In genomic region chr4:16824278-16824806, GRCh38 we compare ENCODE assay signal across 16 cellular contexts.
DNase-seq lines count a peak whose midpoint lies in the region; FAIRE-seq and TF ChIP-seq lines count a peak whose summit lies in the region.
"Had no signal": no experiment of that assay in that cellular context is flagged by ENCODE, and none has a peak within 500 bp of the region (broad histone marks: within the 10 kb centered on the region; RNA-seq: fewer than 3 reads in every experiment).

No MANE protein-coding gene starts in this region.

- H3K36me3 Mint-ChIP-seq in astrocyte (ENCODE audit: low read depth, unreplicated experiment): no peaks in the 10 kb centered on the region
- H3K36me3 Mint-ChIP-seq: CD4-positive, alpha-beta memory T cell had no signal

- no peaks in the 10 kb centered on the region for H3K27me3 Mint-ChIP-seq in astrocyte (ENCODE audit: low read depth, unreplicated experiment)

- no peak overlapping the region for H4K91ac ChIP-seq in mesenchymal stem cell (ENCODE audit: low read length)

- H2AFZ ChIP-seq in GM23248 (no peak overlapping the region), astrocyte (ENCODE audit: low read depth, low read length) (no peak overlapping the region), hepatocyte (no peak overlapping the region), mesenchymal stem cell (ENCODE audit: low read depth, low read length) (no peak overlapping the region)

- POLR2A ChIA-PET in RWPE1 (lab: Yijun Ruan, JAX; ENCODE audit: low non-redundant PET): no interaction called here

- no peak overlapping the region for H2BK15ac ChIP-seq in mesenchymal stem cell (ENCODE audit: low read depth, poor library complexity, severe bottlenecking)

- H3K27ac Mint-ChIP-seq in astrocyte (ENCODE audit: unreplicated experiment): no peak overlapping the region
- H3K27ac Mint-ChIP-seq: CD4-positive, alpha-beta memory T cell had no signal

- H3K27ac ChIP-seq in GM23248 (no peak overlapping the region), astrocyte (ENCODE audit: low read depth, low read length) (no peak overlapping the region), hepatocyte (no peak overlapping the region), mesenchymal stem cell (ENCODE audit: low read length, poor library complexity, severe bottlenecking) (no peak overlapping the region), RWPE1 (no peak overlapping the region)
- H3K27ac ChIP-seq: C4-2B had no signal

- no peak overlapping the region for H3K4me3 ChIP-seq in GM23248
- no peak overlapping the region for H3K4me3 ChIP-seq in astrocyte (ENCODE audit: insufficient read depth, low read depth, low read length)
- H3K4me3 ChIP-seq in hepatocyte: no peak overlapping the region
- no peak overlapping the region for H3K4me3 ChIP-seq in mesenchymal stem cell (ENCODE audit: insufficient read depth in 1 of 2, low read depth in 1 of 2, low read length in 2 of 2)

- no peaks in the 10 kb centered on the region for H3K9me3 Mint-ChIP-seq in astrocyte (ENCODE audit: unreplicated experiment)
- H3K9me3 Mint-ChIP-seq: CD4-positive, alpha-beta memory T cell had no signal

- H2BK5ac ChIP-seq in mesenchymal stem cell (ENCODE audit: low read depth, low read length, poor library complexity, severe bottlenecking): no peak overlapping the region

- WGBS in GM23248 (ENCODE audit: low coverage in 1 of 2, low lambda C conversion rate in 2 of 2, missing lambda C conversion rate in 2 of 2), 2 experiments: 24 to 30% methylated on average over 4 of the region's 4 CpGs
- WGBS in hepatocyte (ENCODE audit: low lambda C conversion rate, missing lambda C conversion rate): 76% methylated on average over 4 of the region's 4 CpGs
- WGBS in mesenchymal stem cell: 88% methylated on average over 1 of the region's 4 CpGs

- H3K79me2 ChIP-seq in GM23248 (ENCODE audit: insufficient read depth): peaks cover 43% of the 10 kb centered on the region
- H3K79me2 ChIP-seq in astrocyte (ENCODE audit: insufficient read depth, low read length): no peaks in the 10 kb centered on the region
- no peaks in the 10 kb centered on the region for H3K79me2 ChIP-seq in hepatocyte

- H3K79me1 ChIP-seq in mesenchymal stem cell (replicated peaks; ENCODE audit: low read length, poor library complexity, severe bottlenecking): no peaks in the 10 kb centered on the region

- H3K9ac ChIP-seq in GM23248 (no peak overlapping the region), astrocyte (ENCODE audit: low read length) (no peak overlapping the region), mesenchymal stem cell (ENCODE audit: low read length) (no peak overlapping the region)

- H3K14ac ChIP-seq in mesenchymal stem cell (ENCODE audit: low read length in 2 of 2): no peak overlapping the region

- FAIRE-seq in astrocyte (lab: Jason Lieb, UNC): peak; percentile 54
- FAIRE-seq: GM12891, H54 had no signal

- DNase-seq in GM23248 (peak; percentile 64), astrocyte (ENCODE audit: low read depth) (no peak), hepatocyte (ENCODE audit: low spot score) (no peak), mesenchymal stem cell (no peak), RWPE1 (ENCODE audit: low spot score) (no peak), cerebellar nuclear complex (lab: John Stamatoyannopoulos, UW) (no peak), pons (ENCODE audit: low spot score) (no peak)
- DNase-seq in stimulated activated CD8-positive, alpha-beta memory T cell treated with anti-CD3 and anti-CD28 coated beads, Interleukin-4, amount 100 ng/mL, for 48 hours: no peak
- DNase-seq: ACHN; BE2C; CD4-positive, alpha-beta memory T cell; DMS79; IMR-90 had no signal

- H2BK120ac ChIP-seq in mesenchymal stem cell (ENCODE audit: low read depth, low read length): no peak overlapping the region

- H3K4me1 ChIP-seq in GM23248 (ENCODE audit: insufficient read depth) (0 out of 2 replicates have a peak, but pooled peaks cover 10% of the 10 kb centered on the region), astrocyte (ENCODE audit: insufficient read depth, low read length) (no peaks in the 10 kb centered on the region), hepatocyte (ENCODE audit: insufficient read depth) (peaks cover 4% of the 10 kb centered on the region), mesenchymal stem cell (ENCODE audit: control insufficient read depth, insufficient read depth, low read depth, low read length) (no peaks in the 10 kb centered on the region)

- no peak overlapping the region for H3K18ac ChIP-seq in mesenchymal stem cell (ENCODE audit: low read depth in 1 of 2, low read length in 2 of 2)

- H4K20me1 ChIP-seq in GM23248 (ENCODE audit: insufficient read depth) (no peaks in the 10 kb centered on the region), astrocyte (ENCODE audit: insufficient read depth, low read length) (no peaks in the 10 kb centered on the region), hepatocyte (ENCODE audit: insufficient read depth, poor library complexity, severe bottlenecking) (no peaks in the 10 kb centered on the region)

- H2AK5ac ChIP-seq in mesenchymal stem cell (ENCODE audit: low read length, severe bottlenecking): no peak overlapping the region

- TF ChIP-seq CTCF in astrocyte (IDR thresholded peaks at IDR 0.05; ENCODE audit: insufficient read depth, low read depth, low read length) (no peak), hepatocyte (IDR thresholded peaks at IDR 0.05; ENCODE audit: poor library complexity) (no peak), RWPE1 (conservative IDR thresholded peaks at IDR 0.05; ENCODE audit: low read depth) (no peak)

- no peak overlapping the region for H3K4me3 Mint-ChIP-seq in astrocyte (ENCODE audit: unreplicated experiment)
- H3K4me3 Mint-ChIP-seq: CD4-positive, alpha-beta memory T cell had no signal

- H3K27me3 ChIP-seq in GM23248 (replicated peaks; ENCODE audit: insufficient read depth) (no peaks in the 10 kb centered on the region), astrocyte (ENCODE audit: insufficient read depth, low read length) (no peaks in the 10 kb centered on the region), hepatocyte (no peaks in the 10 kb centered on the region), mesenchymal stem cell (ENCODE audit: control insufficient read depth in 1 of 2, insufficient read depth in 1 of 2, low read length in 2 of 2) (no peaks in the 10 kb centered on the region)
- H3K27me3 ChIP-seq: BE2C had no signal

- CTCF ChIA-PET in RWPE1 (lab: Yijun Ruan, JAX): no interaction called here

- H3K36me3 ChIP-seq in GM23248 (ENCODE audit: low read depth): 0 out of 2 replicates have a peak, but pooled peaks cover 3% of the 10 kb centered on the region
- H3K36me3 ChIP-seq in astrocyte (ENCODE audit: insufficient read depth, low read length): no peaks in the 10 kb centered on the region
- no peaks in the 10 kb centered on the region for H3K36me3 ChIP-seq in hepatocyte (replicated peaks; ENCODE audit: insufficient read depth, low read depth)
- H3K36me3 ChIP-seq in mesenchymal stem cell (ENCODE audit: control insufficient read depth in 1 of 2, insufficient read depth in 2 of 2, low read depth in 1 of 2, low read length in 2 of 2): peaks cover 0 to 26% of the 10 kb centered on the region in 2 experiments
- H3K36me3 ChIP-seq: BE2C had no signal

- peak overlapping the region; percentile 17 for H4K8ac ChIP-seq in mesenchymal stem cell (ENCODE audit: low read length)

- peaks cover 3% of the 10 kb centered on the region for H3K4me1 Mint-ChIP-seq in astrocyte (ENCODE audit: low read depth, unreplicated experiment)
- H3K4me1 Mint-ChIP-seq: CD4-positive, alpha-beta memory T cell had no signal

- H3F3A ChIP-seq in GM23248 (ENCODE audit: insufficient read depth): 0 out of 2 replicates have a peak, but pooled peaks cover 14% of the 10 kb centered on the region

- H3K9me3 ChIP-seq in GM23248 (ENCODE audit: low read depth) (no peaks in the 10 kb centered on the region), astrocyte (ENCODE audit: insufficient read depth, low read depth, low read length) (no peaks in the 10 kb centered on the region), hepatocyte (ENCODE audit: low read depth) (no peaks in the 10 kb centered on the region), mesenchymal stem cell (ENCODE audit: control insufficient read depth, low read length) (no peaks in the 10 kb centered on the region)
- H3K9me3 ChIP-seq: BE2C had no signal

- in situ Hi-C loops in GM23248 (cut with MboI): no loop called here

- H2BK12ac ChIP-seq in mesenchymal stem cell (ENCODE audit: low read length in 2 of 2): no peak overlapping the region

- H3K9me2 ChIP-seq in GM23248 (ENCODE audit: insufficient read depth) (no peaks in the 10 kb centered on the region), hepatocyte (replicated peaks; ENCODE audit: insufficient read depth) (no peaks in the 10 kb centered on the region)

- no peak overlapping the region for H3K23ac ChIP-seq in mesenchymal stem cell (ENCODE audit: low read length in 2 of 2)

- H3K4me2 ChIP-seq in GM23248 (ENCODE audit: unreplicated experiment): no peak overlapping the region
- no peak overlapping the region for H3K4me2 ChIP-seq in astrocyte (ENCODE audit: low read length)
- H3K4me2 ChIP-seq in hepatocyte: peak overlapping the region; percentile 16
- no peak overlapping the region for H3K4me2 ChIP-seq in mesenchymal stem cell (ENCODE audit: low read length, poor library complexity, severe bottlenecking)

- H3K4ac ChIP-seq in mesenchymal stem cell (ENCODE audit: low read depth in 1 of 2, low read length in 2 of 2): no peak overlapping the region
